ENCODE assay signal across 11 cellular contexts in genomic region chr10:123398180-123398591, GRCh38.
DNase-seq lines count a peak whose midpoint lies in the region; ATAC-seq and TF ChIP-seq lines count a peak whose summit lies in the region.
"Had no signal": no experiment of that assay in that cellular context is flagged by ENCODE, and none has a peak within 500 bp of the region (broad histone marks: within the 10 kb centered on the region; RNA-seq: fewer than 3 reads in every experiment).

No MANE protein-coding gene starts in this region.

- peaks cover 0 to 13% of the 10 kb centered on the region in 2 donors for H3K9me3 ChIP-seq in left lung
- H3K9me3 ChIP-seq: pancreas had no signal

- H3K27me3 Mint-ChIP-seq in memory B cell (no peaks in the 10 kb centered on the region), type B pancreatic cell (peaks cover 25% of the 10 kb centered on the region)

- peak; percentile 75 for ATAC-seq in GM18868 (IDR thresholded peaks at IDR 0.05; ENCODE audit: unreplicated experiment)
- peak; percentile 68 for ATAC-seq in GM21576 (IDR thresholded peaks at IDR 0.05; ENCODE audit: unreplicated experiment)
- peak; percentile 72 for ATAC-seq in HG03280 (IDR thresholded peaks at IDR 0.05; ENCODE audit: unreplicated experiment)
- no peak for ATAC-seq in memory B cell (ENCODE audit: low read depth)
- no peak for ATAC-seq in left lung
- ATAC-seq: pancreas had no signal

- peak overlapping the region; percentile 18 for H3K27ac Mint-ChIP-seq in memory B cell
- H3K27ac Mint-ChIP-seq in type B pancreatic cell, result no peak overlapping the region

- H3K36me3 ChIP-seq in left lung, result no peaks in the 10 kb centered on the region
- H3K36me3 ChIP-seq: pancreas had no signal

- intact Hi-C loops in left lung (cut with DNase I), result no loop called here

- H3K27me3 ChIP-seq in left lung, result no peaks in the 10 kb centered on the region
- H3K27me3 ChIP-seq: pancreas had no signal

- DNase-seq in memory B cell (ENCODE audit: low spot score in 2 of 2) (no peak), left lung (no peak), type B pancreatic cell (ENCODE audit: extremely low spot score, unreplicated experiment) (no peak)
- DNase-seq in activated CD4-positive, alpha-beta T cell treated with anti-CD3 and anti-CD28 coated beads for 48 hours, result no peak
- DNase-seq in NK-92 treated with Interleukin-12 subunit alpha and Interleukin-12 subunit beta, amount 100 ng/mL, for 24 hours (lab: John Stamatoyannopoulos, UW), result no peak
- DNase-seq: activated CD4-positive, CD25-positive, alpha-beta regulatory T cell treated with anti-CD3 and anti-CD28 coated beads, Interleukin-2, amount 50 U/mL, for 72 hours; IMR-90; pancreas had no signal

- TF ChIP-seq CTCF in left lung (IDR thresholded peaks at IDR 0.05) (no peak), type B pancreatic cell (conservative IDR thresholded peaks at IDR 0.05) (no peak)

- no peaks in the 10 kb centered on the region for H3K36me3 Mint-ChIP-seq in memory B cell
- peaks cover 3% of the 10 kb centered on the region for H3K36me3 Mint-ChIP-seq in type B pancreatic cell

- H3K4me1 ChIP-seq in left lung, result no peaks in the 10 kb centered on the region
- H3K4me1 ChIP-seq: pancreas had no signal

- H3K9me3 Mint-ChIP-seq in memory B cell (peaks cover 5% of the 10 kb centered on the region), type B pancreatic cell (peaks cover 4% of the 10 kb centered on the region)

- no peak overlapping the region for H3K27ac ChIP-seq in left lung
- H3K27ac ChIP-seq: pancreas had no signal

- H3K4me3 Mint-ChIP-seq in memory B cell (no peak overlapping the region), type B pancreatic cell (no peak overlapping the region)

- H3K4me1 Mint-ChIP-seq in memory B cell (peaks cover 38% of the 10 kb centered on the region), type B pancreatic cell (ENCODE audit: unreplicated experiment) (no peaks in the 10 kb centered on the region)

- H3K4me3 ChIP-seq in left lung, result no peak overlapping the region
- H3K4me3 ChIP-seq: pancreas had no signal

Comparison
In these comparisons a context has a peak if more than half of its experiments do, and no peak if none do; other contexts are left out.
1. ATAC-seq: peak in GM18868 (single experiment), GM21576 (single experiment) and HG03280 (single experiment); none in memory B cell (single experiment) and left lung (single experiment).